1 cellular context compared by ENCODE assay signal in the genomic region with DNA sequence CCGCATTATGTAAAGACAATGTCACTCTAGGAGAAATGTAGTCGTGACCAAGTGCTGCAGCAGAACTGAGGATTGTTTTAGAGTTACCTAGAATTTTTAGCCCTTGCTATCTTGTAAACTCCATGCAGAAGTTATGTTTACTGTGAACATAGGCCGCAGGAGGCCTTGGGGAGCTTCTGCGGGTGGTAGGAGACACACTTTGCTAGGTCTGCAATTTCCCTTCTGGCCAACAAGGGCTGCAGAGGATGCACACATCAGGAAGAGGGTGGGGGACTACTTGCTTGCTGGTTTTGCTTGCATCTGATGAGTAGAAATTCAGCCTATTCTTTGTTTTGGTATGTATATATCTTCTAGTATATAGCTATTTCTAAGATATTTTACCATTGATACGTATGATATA.
TF ChIP-seq lines count a peak whose summit lies in the region.

No MANE protein-coding gene starts in this region.

TF ChIP-seq in HepG2, 621 proteins besides CTCF, POLR2A, EP300 and RAD21 (continued from another document):
- TF ChIP-seq POGK (CRISPR knock-in tag; conservative IDR thresholded peaks at IDR 0.05) (no peak), CREB3 (CRISPR knock-in tag; IDR thresholded peaks at IDR 0.05) (no peak), PHB2 (IDR thresholded peaks at IDR 0.05; ENCODE audit: partially characterized antibody) (no peak), SIN3A (IDR thresholded peaks at IDR 0.05; ENCODE audit: borderline replicate concordance, low read depth, low read length) (no peak), SSRP1 (CRISPR knock-in tag; IDR thresholded peaks at IDR 0.05) (no peak), ZNF746 (CRISPR knock-in tag; IDR thresholded peaks at IDR 0.05) (no peak), TBL1XR1 (IDR thresholded peaks at IDR 0.05; ENCODE audit: borderline replicate concordance, low read length, partially characterized antibody) (no peak)
